1 cellular context compared by ENCODE assay signal in genomic region chr2:26432363-26432762, GRCh38.
TF ChIP-seq lines count a peak whose summit lies in the region.

No MANE protein-coding gene starts in this region.

TF ChIP-seq in GM23338, 12 proteins besides CTCF, POLR2A, EP300 and RAD21 (continued from another document):
- TF ChIP-seq, protein P1, sequence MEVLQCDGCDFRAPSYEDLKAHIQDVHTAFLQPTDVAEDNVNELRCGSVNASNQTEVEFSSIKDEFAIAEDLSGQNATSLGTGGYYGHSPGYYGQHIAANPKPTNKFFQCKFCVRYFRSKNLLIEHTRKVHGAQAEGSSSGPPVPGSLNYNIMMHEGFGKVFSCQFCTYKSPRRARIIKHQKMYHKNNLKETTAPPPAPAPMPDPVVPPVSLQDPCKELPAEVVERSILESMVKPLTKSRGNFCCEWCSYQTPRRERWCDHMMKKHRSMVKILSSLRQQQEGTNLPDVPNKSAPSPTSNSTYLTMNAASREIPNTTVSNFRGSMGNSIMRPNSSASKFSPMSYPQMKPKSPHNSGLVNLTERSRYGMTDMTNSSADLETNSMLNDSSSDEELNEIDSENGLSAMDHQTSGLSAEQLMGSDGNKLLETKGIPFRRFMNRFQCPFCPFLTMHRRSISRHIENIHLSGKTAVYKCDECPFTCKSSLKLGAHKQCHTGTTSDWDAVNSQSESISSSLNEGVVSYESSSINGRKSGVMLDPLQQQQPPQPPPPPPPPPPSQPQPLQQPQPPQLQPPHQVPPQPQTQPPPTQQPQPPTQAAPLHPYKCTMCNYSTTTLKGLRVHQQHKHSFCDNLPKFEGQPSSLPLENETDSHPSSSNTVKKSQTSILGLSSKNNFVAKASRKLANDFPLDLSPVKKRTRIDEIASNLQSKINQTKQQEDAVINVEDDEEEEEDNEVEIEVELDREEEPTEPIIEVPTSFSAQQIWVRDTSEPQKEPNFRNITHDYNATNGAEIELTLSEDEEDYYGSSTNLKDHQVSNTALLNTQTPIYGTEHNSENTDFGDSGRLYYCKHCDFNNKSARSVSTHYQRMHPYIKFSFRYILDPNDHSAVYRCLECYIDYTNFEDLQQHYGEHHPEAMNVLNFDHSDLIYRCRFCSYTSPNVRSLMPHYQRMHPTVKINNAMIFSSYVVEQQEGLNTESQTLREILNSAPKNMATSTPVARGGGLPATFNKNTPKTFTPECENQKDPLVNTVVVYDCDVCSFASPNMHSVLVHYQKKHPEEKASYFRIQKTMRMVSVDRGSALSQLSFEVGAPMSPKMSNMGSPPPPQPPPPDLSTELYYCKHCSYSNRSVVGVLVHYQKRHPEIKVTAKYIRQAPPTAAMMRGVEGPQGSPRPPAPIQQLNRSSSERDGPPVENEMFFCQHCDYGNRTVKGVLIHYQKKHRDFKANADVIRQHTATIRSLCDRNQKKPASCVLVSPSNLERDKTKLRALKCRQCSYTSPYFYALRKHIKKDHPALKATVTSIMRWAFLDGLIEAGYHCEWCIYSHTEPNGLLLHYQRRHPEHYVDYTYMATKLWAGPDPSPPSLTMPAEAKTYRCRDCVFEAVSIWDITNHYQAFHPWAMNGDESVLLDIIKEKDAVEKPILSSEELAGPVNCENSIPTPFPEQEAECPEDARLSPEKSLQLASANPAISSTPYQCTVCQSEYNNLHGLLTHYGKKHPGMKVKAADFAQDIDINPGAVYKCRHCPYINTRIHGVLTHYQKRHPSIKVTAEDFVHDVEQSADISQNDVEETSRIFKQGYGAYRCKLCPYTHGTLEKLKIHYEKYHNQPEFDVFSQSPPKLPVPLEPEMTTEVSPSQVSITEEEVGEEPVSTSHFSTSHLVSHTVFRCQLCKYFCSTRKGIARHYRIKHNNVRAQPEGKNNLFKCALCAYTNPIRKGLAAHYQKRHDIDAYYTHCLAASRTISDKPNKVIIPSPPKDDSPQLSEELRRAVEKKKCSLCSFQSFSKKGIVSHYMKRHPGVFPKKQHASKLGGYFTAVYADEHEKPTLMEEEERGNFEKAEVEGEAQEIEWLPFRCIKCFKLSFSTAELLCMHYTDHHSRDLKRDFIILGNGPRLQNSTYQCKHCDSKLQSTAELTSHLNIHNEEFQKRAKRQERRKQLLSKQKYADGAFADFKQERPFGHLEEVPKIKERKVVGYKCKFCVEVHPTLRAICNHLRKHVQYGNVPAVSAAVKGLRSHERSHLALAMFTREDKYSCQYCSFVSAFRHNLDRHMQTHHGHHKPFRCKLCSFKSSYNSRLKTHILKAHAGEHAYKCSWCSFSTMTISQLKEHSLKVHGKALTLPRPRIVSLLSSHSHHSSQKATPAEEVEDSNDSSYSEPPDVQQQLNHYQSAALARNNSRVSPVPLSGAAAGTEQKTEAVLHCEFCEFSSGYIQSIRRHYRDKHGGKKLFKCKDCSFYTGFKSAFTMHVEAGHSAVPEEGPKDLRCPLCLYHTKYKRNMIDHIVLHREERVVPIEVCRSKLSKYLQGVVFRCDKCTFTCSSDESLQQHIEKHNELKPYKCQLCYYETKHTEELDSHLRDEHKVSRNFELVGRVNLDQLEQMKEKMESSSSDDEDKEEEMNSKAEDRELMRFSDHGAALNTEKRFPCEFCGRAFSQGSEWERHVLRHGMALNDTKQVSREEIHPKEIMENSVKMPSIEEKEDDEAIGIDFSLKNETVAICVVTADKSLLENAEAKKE (CRISPR knock-in tag; IDR thresholded peaks at IDR 0.05): no peak
